In genomic region chr4:168846414-168846813, GRCh38 we compare ENCODE assay signal across 1 cellular context.
TF ChIP-seq lines count a peak whose summit lies in the region.

No MANE protein-coding gene starts in this region.

TF ChIP-seq in GM23338, 12 proteins besides CTCF, POLR2A, EP300 and RAD21 (continued from another document):
- TF ChIP-seq, protein P1, sequence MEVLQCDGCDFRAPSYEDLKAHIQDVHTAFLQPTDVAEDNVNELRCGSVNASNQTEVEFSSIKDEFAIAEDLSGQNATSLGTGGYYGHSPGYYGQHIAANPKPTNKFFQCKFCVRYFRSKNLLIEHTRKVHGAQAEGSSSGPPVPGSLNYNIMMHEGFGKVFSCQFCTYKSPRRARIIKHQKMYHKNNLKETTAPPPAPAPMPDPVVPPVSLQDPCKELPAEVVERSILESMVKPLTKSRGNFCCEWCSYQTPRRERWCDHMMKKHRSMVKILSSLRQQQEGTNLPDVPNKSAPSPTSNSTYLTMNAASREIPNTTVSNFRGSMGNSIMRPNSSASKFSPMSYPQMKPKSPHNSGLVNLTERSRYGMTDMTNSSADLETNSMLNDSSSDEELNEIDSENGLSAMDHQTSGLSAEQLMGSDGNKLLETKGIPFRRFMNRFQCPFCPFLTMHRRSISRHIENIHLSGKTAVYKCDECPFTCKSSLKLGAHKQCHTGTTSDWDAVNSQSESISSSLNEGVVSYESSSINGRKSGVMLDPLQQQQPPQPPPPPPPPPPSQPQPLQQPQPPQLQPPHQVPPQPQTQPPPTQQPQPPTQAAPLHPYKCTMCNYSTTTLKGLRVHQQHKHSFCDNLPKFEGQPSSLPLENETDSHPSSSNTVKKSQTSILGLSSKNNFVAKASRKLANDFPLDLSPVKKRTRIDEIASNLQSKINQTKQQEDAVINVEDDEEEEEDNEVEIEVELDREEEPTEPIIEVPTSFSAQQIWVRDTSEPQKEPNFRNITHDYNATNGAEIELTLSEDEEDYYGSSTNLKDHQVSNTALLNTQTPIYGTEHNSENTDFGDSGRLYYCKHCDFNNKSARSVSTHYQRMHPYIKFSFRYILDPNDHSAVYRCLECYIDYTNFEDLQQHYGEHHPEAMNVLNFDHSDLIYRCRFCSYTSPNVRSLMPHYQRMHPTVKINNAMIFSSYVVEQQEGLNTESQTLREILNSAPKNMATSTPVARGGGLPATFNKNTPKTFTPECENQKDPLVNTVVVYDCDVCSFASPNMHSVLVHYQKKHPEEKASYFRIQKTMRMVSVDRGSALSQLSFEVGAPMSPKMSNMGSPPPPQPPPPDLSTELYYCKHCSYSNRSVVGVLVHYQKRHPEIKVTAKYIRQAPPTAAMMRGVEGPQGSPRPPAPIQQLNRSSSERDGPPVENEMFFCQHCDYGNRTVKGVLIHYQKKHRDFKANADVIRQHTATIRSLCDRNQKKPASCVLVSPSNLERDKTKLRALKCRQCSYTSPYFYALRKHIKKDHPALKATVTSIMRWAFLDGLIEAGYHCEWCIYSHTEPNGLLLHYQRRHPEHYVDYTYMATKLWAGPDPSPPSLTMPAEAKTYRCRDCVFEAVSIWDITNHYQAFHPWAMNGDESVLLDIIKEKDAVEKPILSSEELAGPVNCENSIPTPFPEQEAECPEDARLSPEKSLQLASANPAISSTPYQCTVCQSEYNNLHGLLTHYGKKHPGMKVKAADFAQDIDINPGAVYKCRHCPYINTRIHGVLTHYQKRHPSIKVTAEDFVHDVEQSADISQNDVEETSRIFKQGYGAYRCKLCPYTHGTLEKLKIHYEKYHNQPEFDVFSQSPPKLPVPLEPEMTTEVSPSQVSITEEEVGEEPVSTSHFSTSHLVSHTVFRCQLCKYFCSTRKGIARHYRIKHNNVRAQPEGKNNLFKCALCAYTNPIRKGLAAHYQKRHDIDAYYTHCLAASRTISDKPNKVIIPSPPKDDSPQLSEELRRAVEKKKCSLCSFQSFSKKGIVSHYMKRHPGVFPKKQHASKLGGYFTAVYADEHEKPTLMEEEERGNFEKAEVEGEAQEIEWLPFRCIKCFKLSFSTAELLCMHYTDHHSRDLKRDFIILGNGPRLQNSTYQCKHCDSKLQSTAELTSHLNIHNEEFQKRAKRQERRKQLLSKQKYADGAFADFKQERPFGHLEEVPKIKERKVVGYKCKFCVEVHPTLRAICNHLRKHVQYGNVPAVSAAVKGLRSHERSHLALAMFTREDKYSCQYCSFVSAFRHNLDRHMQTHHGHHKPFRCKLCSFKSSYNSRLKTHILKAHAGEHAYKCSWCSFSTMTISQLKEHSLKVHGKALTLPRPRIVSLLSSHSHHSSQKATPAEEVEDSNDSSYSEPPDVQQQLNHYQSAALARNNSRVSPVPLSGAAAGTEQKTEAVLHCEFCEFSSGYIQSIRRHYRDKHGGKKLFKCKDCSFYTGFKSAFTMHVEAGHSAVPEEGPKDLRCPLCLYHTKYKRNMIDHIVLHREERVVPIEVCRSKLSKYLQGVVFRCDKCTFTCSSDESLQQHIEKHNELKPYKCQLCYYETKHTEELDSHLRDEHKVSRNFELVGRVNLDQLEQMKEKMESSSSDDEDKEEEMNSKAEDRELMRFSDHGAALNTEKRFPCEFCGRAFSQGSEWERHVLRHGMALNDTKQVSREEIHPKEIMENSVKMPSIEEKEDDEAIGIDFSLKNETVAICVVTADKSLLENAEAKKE (CRISPR knock-in tag; IDR thresholded peaks at IDR 0.05): no peak
- no peak for TF ChIP-seq POLR2AphosphoS5 (IDR thresholded peaks at IDR 0.05; ENCODE audit: low read depth)
- no peak for TF ChIP-seq REST (IDR thresholded peaks at IDR 0.05; ENCODE audit: unreplicated experiment)
- TF ChIP-seq EZH2phosphoT487 (IDR thresholded peaks at IDR 0.05; ENCODE audit: unreplicated experiment): no peak
- TF ChIP-seq ZNF331 (CRISPR knock-in tag; IDR thresholded peaks at IDR 0.05; ENCODE audit: low read depth): no peak
- TF ChIP-seq JUNB (IDR thresholded peaks at IDR 0.05; ENCODE audit: unreplicated experiment): no peak
- TF ChIP-seq EZH2 (IDR thresholded peaks at IDR 0.05; ENCODE audit: low read depth, unreplicated experiment): no peak
- TF ChIP-seq CREB1 (CRISPR knock-in tag; IDR thresholded peaks at IDR 0.05; ENCODE audit: low read depth): no peak
- TF ChIP-seq, protein P2, sequence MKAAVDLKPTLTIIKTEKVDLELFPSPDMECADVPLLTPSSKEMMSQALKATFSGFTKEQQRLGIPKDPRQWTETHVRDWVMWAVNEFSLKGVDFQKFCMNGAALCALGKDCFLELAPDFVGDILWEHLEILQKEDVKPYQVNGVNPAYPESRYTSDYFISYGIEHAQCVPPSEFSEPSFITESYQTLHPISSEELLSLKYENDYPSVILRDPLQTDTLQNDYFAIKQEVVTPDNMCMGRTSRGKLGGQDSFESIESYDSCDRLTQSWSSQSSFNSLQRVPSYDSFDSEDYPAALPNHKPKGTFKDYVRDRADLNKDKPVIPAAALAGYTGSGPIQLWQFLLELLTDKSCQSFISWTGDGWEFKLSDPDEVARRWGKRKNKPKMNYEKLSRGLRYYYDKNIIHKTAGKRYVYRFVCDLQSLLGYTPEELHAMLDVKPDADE (IDR thresholded peaks at IDR 0.05): no peak
- TF ChIP-seq ZNF114 (CRISPR knock-in tag; IDR thresholded peaks at IDR 0.05): no peak
